8 cellular contexts compared by ENCODE assay signal in genomic region chr11:65134240-65134951, GRCh38. TPM values are rescaled to one million over a fixed set of nuclear protein-coding genes. Genes with fewer than 3 reads are reported as not detected.
DNase-seq lines count a peak whose midpoint lies in the region; ATAC-seq, FAIRE-seq and TF ChIP-seq lines count a peak whose summit lies in the region.

Gene SYVN1, minus strand, starts transcription at chr11:65134519. Its CDS starts 918 bp downstream, at chr11:65133601.

- FAIRE-seq in bronchial epithelial cell (lab: Jason Lieb, UNC) = no peak

- H3K4me1 Mint-ChIP-seq in WTC11 = peaks cover 18% of the 10 kb centered on the region

- no peaks in the 10 kb centered on the region for H3K9me3 Mint-ChIP-seq in WTC11

- H3K4me3 ChIP-seq in ACC112 (ENCODE audit: low read depth, low read length) (peak within 1 kb of the TSS; percentile 85), bronchial epithelial cell (ENCODE audit: low read depth, low read length) (peak within 1 kb of the TSS; percentile 83)

- peaks cover 6% of the 10 kb centered on the region for H3K4me1 ChIP-seq in ACC112 (ENCODE audit: control insufficient read depth, insufficient read depth, low read length, unreplicated experiment)

- peak; percentile 38 for ATAC-seq in GM18873 (IDR thresholded peaks at IDR 0.05; ENCODE audit: low FRiP score, unreplicated experiment)
- peak; percentile 58 for ATAC-seq in HG03135 (IDR thresholded peaks at IDR 0.05; ENCODE audit: unreplicated experiment)
- peak; percentile 63 for ATAC-seq in WTC11

- POLR2A ChIA-PET in WTC11 (lab: Charles Lee) = interaction anchor here (0.8 to 2.1 kb wide), 7 partner anchors 13 to 290 kb away, joined by 3 to 20 read pairs (median 4); partner anchors contain the start of genes CAPN1, FAU, MRPL49 and TM7SF2

- H3K27me3 ChIP-seq in ACC112 (ENCODE audit: insufficient read depth, low read length) = no peaks in the 10 kb centered on the region
- no peaks in the 10 kb centered on the region for H3K27me3 ChIP-seq in bronchial epithelial cell (ENCODE audit: control insufficient read depth, insufficient read depth, low read length)

- H3K27me3 Mint-ChIP-seq in WTC11 (ENCODE audit: low read depth) = no peaks in the 10 kb centered on the region; the same call in 1 of the 2 replicates

- DNase-seq in NCI-H2227 (lab: John Stamatoyannopoulos, UW; ENCODE audit: unreplicated experiment) (peak; percentile 92), WTC11 (ENCODE audit: low spot score) (peak; percentile 81), bronchial epithelial cell (ENCODE audit: low read depth) (peak; percentile 71), iris pigment epithelial cell (ENCODE audit: low read depth) (peak; percentile 86)
- DNase-seq in stimulated activated CD4-positive, alpha-beta T cell treated with anti-CD3 and anti-CD28 coated beads, Interleukin-12 subunit alpha, Interleukin-12 subunit beta, amount 100 ng/mL, for 4 hours = peak; percentile 89

- CTCF ChIA-PET in WTC11 (lab: Charles Lee) = interaction anchor here (0.7 to 3.7 kb wide), 16 partner anchors 12 to 457 kb away, joined by 3 to 40 read pairs (median 6); partner anchors contain the start of genes BATF2, CAPN1, CDC42EP2 and FAU

- H3K27ac Mint-ChIP-seq in WTC11 = peak within 1 kb of the TSS; percentile 100

- peak within 1 kb of the TSS; percentile 93 for H3K27ac ChIP-seq in ACC112 (ENCODE audit: low read depth, low read length)

- peaks cover 15% of the 10 kb centered on the region for H3K36me3 Mint-ChIP-seq in WTC11

- H3K79me2 ChIP-seq in ACC112 (ENCODE audit: control insufficient read depth, insufficient read depth, low read length, unreplicated experiment) = peaks cover 29% of the 10 kb centered on the region

- H3K36me3 ChIP-seq in ACC112 (ENCODE audit: insufficient read depth, low read length) = peaks cover 3% of the 10 kb centered on the region; the same call in 1 of the 2 replicates
- H3K36me3 ChIP-seq in bronchial epithelial cell (ENCODE audit: control insufficient read depth, insufficient read depth, low read length) = peaks cover 30% of the 10 kb centered on the region

- TF ChIP-seq CTCF in WTC11 (IDR thresholded peaks at IDR 0.05) (no peak), bronchial epithelial cell (IDR thresholded peaks at IDR 0.05; ENCODE audit: insufficient read depth, low read length, severe bottlenecking) (no peak)

- H3K4me3 Mint-ChIP-seq in WTC11 = peak within 1 kb of the TSS; percentile 98

- peak within 1 kb of the TSS; percentile 46 for H2AFZ ChIP-seq in ACC112 (ENCODE audit: low read length, unreplicated experiment)

TF ChIP-seq in WTC11, 78 proteins besides CTCF, POLR2A, EP300 and RAD21 (continues in another document):
- TF ChIP-seq ZNF232 (CRISPR knock-in tag; IDR thresholded peaks at IDR 0.05) = 0 out of 2 replicates have a peak, but pooled peaks have one; percentile 2
- no peak for TF ChIP-seq NFATC4 (CRISPR knock-in tag; IDR thresholded peaks at IDR 0.05)
- peak; percentile 80; the same call in 1 of the 2 replicates for TF ChIP-seq MAX (CRISPR knock-in tag; IDR thresholded peaks at IDR 0.05)
- no peak for TF ChIP-seq KAT7 (CRISPR knock-in tag; IDR thresholded peaks at IDR 0.05; ENCODE audit: borderline replicate concordance)
- peak; percentile 92 for TF ChIP-seq FOXK1 (CRISPR knock-in tag; IDR thresholded peaks at IDR 0.05)
- TF ChIP-seq ZNF138 (CRISPR knock-in tag; conservative IDR thresholded peaks at IDR 0.05) = no peak
- no peak for TF ChIP-seq ESRRA (CRISPR knock-in tag; IDR thresholded peaks at IDR 0.05; ENCODE audit: borderline replicate concordance)
- no peak for TF ChIP-seq ZNF423 (CRISPR knock-in tag; IDR thresholded peaks at IDR 0.05)
- no peak for TF ChIP-seq SMAD4 (CRISPR knock-in tag; IDR thresholded peaks at IDR 0.05)
- TF ChIP-seq GRHL2 (CRISPR knock-in tag; IDR thresholded peaks at IDR 0.05; ENCODE audit: insufficient replicate concordance, severe bottlenecking) = no peak
- TF ChIP-seq CREM (CRISPR knock-in tag; IDR thresholded peaks at IDR 0.05) = peak; percentile 51; the same call in 1 of the 2 replicates
- TF ChIP-seq FOXP4 (CRISPR knock-in tag; IDR thresholded peaks at IDR 0.05) = peak; percentile 90
- no peak for TF ChIP-seq E2F1 (CRISPR knock-in tag; IDR thresholded peaks at IDR 0.05)
- TF ChIP-seq TEAD1 (CRISPR knock-in tag; IDR thresholded peaks at IDR 0.05) = peak; percentile 31; the same call in 1 of the 2 replicates
- TF ChIP-seq, protein P1, sequence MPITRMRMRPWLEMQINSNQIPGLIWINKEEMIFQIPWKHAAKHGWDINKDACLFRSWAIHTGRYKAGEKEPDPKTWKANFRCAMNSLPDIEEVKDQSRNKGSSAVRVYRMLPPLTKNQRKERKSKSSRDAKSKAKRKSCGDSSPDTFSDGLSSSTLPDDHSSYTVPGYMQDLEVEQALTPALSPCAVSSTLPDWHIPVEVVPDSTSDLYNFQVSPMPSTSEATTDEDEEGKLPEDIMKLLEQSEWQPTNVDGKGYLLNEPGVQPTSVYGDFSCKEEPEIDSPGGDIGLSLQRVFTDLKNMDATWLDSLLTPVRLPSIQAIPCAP (CRISPR knock-in tag; IDR thresholded peaks at IDR 0.05) = 0 out of 2 replicates have a peak, but pooled peaks have one; percentile 69
- TF ChIP-seq ZNF532 (CRISPR knock-in tag; IDR thresholded peaks at IDR 0.05; ENCODE audit: borderline replicate concordance) = no peak
- no peak for TF ChIP-seq JUN (CRISPR knock-in tag; IDR thresholded peaks at IDR 0.05)
- TF ChIP-seq, protein P2, sequence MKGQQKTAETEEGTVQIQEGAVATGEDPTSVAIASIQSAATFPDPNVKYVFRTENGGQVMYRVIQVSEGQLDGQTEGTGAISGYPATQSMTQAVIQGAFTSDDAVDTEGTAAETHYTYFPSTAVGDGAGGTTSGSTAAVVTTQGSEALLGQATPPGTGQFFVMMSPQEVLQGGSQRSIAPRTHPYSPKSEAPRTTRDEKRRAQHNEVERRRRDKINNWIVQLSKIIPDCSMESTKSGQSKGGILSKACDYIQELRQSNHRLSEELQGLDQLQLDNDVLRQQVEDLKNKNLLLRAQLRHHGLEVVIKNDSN (CRISPR knock-in tag; IDR thresholded peaks at IDR 0.05) = no peak

RNA-seq across cellular contexts. Expression of gene SYVN1, which starts in this region (rescaled TPM):
- 27.6 to 34.8 TPM (median 31.8 TPM) in 3 replicates for total RNA-seq in WTC11 (2021)
- total RNA-seq in bronchial epithelial cell = 11.6 and 19.7 TPM in 2 replicates

Comparison
In these comparisons a context has a peak if more than half of its experiments do, and no peak if none do; other contexts are left out.
1. Peak in every context shown above with its lines: DNase-seq, ATAC-seq, H3K4me3 ChIP-seq and H3K27ac ChIP-seq.